In genomic region chr2:73828818-73829570, GRCh38 we compare ENCODE assay signal across 1 cellular context.
TF ChIP-seq lines count a peak whose summit lies in the region.

TSS of gene STAMBP (plus strand) at chr2:73828961. CDS start at chr2:73830857, 1,896 bp downstream.

TF ChIP-seq in HepG2, 621 proteins besides CTCF, POLR2A, EP300 and RAD21 (continued from another document and continues in another):
- no peak; the same call in 1 of the 2 replicates for TF ChIP-seq SOX5 (CRISPR knock-in tag; IDR thresholded peaks at IDR 0.05; ENCODE audit: borderline replicate concordance)
- TF ChIP-seq ZC3H4 (CRISPR knock-in tag; IDR thresholded peaks at IDR 0.05; ENCODE audit: borderline replicate concordance): peak; percentile 49; the same call in 1 of the 2 replicates
- TF ChIP-seq ZNF557 (CRISPR knock-in tag; IDR thresholded peaks at IDR 0.05): no peak
- peak; percentile 91 for TF ChIP-seq ZNF292 (CRISPR knock-in tag; IDR thresholded peaks at IDR 0.05; ENCODE audit: borderline replicate concordance, low read depth)
- no peak for TF ChIP-seq TBL1XR1 (IDR thresholded peaks at IDR 0.05; ENCODE audit: borderline replicate concordance, low read length, partially characterized antibody)
- peak; percentile 63; the same call in 1 of the 2 replicates for TF ChIP-seq SRY (CRISPR knock-in tag; IDR thresholded peaks at IDR 0.05)
- TF ChIP-seq ZNF274 (CRISPR knock-in tag; IDR thresholded peaks at IDR 0.05): peak; percentile 90
- no peak for TF ChIP-seq ZFYVE20 (CRISPR knock-in tag; IDR thresholded peaks at IDR 0.05; ENCODE audit: borderline replicate concordance, low read depth)
- TF ChIP-seq ZNF503 (CRISPR knock-in tag; IDR thresholded peaks at IDR 0.05): no peak
- TF ChIP-seq ELF4 (CRISPR knock-in tag; IDR thresholded peaks at IDR 0.05; ENCODE audit: borderline replicate concordance): peak; percentile 94
- TF ChIP-seq PBX2 (CRISPR knock-in tag; IDR thresholded peaks at IDR 0.05): no peak
- 0 out of 2 replicates have a peak, but pooled peaks have one; percentile 28 for TF ChIP-seq AKNA (CRISPR knock-in tag; IDR thresholded peaks at IDR 0.05; ENCODE audit: borderline replicate concordance)
- TF ChIP-seq NAIF1 (CRISPR knock-in tag; IDR thresholded peaks at IDR 0.05; ENCODE audit: borderline replicate concordance): 0 out of 2 replicates have a peak, but pooled peaks have one; percentile 59
- no peak for TF ChIP-seq MAFG (CRISPR knock-in tag; IDR thresholded peaks at IDR 0.05)
- no peak for TF ChIP-seq ZNF569 (CRISPR knock-in tag; IDR thresholded peaks at IDR 0.05; ENCODE audit: borderline replicate concordance)
- TF ChIP-seq ZSCAN30 (CRISPR knock-in tag; IDR thresholded peaks at IDR 0.05): no peak
- no peak for TF ChIP-seq TCF7 (IDR thresholded peaks at IDR 0.05; ENCODE audit: low read depth)
- TF ChIP-seq NFATC3 (CRISPR knock-in tag; IDR thresholded peaks at IDR 0.05): no peak
- peak; percentile 79 for TF ChIP-seq SP2 (CRISPR knock-in tag; IDR thresholded peaks at IDR 0.05)
- peak; percentile 67; the same call in 1 of the 2 replicates for TF ChIP-seq ZNF614 (CRISPR knock-in tag; IDR thresholded peaks at IDR 0.05; ENCODE audit: borderline replicate concordance)
- TF ChIP-seq FOXO4 (CRISPR knock-in tag; conservative IDR thresholded peaks at IDR 0.05): no peak
- TF ChIP-seq MED8 (CRISPR knock-in tag; IDR thresholded peaks at IDR 0.05; ENCODE audit: insufficient replicate concordance): no peak
- peak; percentile 91; the same call in 1 of the 2 replicates for TF ChIP-seq MTF2 (CRISPR knock-in tag; IDR thresholded peaks at IDR 0.05; ENCODE audit: borderline replicate concordance)
- TF ChIP-seq ADNP (CRISPR knock-in tag; IDR thresholded peaks at IDR 0.05): no peak
- TF ChIP-seq ZBTB20 (CRISPR knock-in tag; IDR thresholded peaks at IDR 0.05; ENCODE audit: borderline replicate concordance, low read depth): peak; percentile 85; the same call in 1 of the 2 replicates
- TF ChIP-seq MYC (CRISPR knock-in tag; IDR thresholded peaks at IDR 0.05; ENCODE audit: borderline replicate concordance): peak; percentile 89; the same call in 1 of the 2 replicates
- TF ChIP-seq ZGPAT (CRISPR knock-in tag; IDR thresholded peaks at IDR 0.05): peak; percentile 59; the same call in 1 of the 2 replicates
- TF ChIP-seq FOXP4 (CRISPR knock-in tag; IDR thresholded peaks at IDR 0.05): 0 out of 2 replicates have a peak, but pooled peaks have one; percentile 21
- TF ChIP-seq FOSL2 (CRISPR knock-in tag; IDR thresholded peaks at IDR 0.05): peak; percentile 57
- no peak for TF ChIP-seq JARID2 (CRISPR knock-in tag; IDR thresholded peaks at IDR 0.05; ENCODE audit: insufficient replicate concordance)
- no peak for TF ChIP-seq ZBTB4 (CRISPR knock-in tag; IDR thresholded peaks at IDR 0.05; ENCODE audit: borderline replicate concordance)
- TF ChIP-seq ZNF124 (CRISPR knock-in tag; IDR thresholded peaks at IDR 0.05): no peak
- TF ChIP-seq GFI1 (CRISPR knock-in tag; IDR thresholded peaks at IDR 0.05; ENCODE audit: borderline replicate concordance): peak; percentile 53; the same call in 1 of the 2 replicates
- TF ChIP-seq ZBTB33 (CRISPR knock-in tag; IDR thresholded peaks at IDR 0.05): no peak
- TF ChIP-seq NR1H2 (CRISPR knock-in tag; IDR thresholded peaks at IDR 0.05; ENCODE audit: borderline replicate concordance, low read depth): no peak
- peak; percentile 77 for TF ChIP-seq SALL1 (CRISPR knock-in tag; IDR thresholded peaks at IDR 0.05)
- TF ChIP-seq GTF2F1 (IDR thresholded peaks at IDR 0.05; ENCODE audit: low read length): no peak
- no peak for TF ChIP-seq RFX1 (IDR thresholded peaks at IDR 0.05)
- TF ChIP-seq HDAC1 (CRISPR knock-in tag; IDR thresholded peaks at IDR 0.05): peak; percentile 75
- no peak for TF ChIP-seq ZSCAN29 (CRISPR knock-in tag; conservative IDR thresholded peaks at IDR 0.05)
- no peak for TF ChIP-seq SRSF9 (IDR thresholded peaks at IDR 0.05; ENCODE audit: borderline replicate concordance, insufficient read depth, low read depth, low read length, poor library complexity, severe bottlenecking)
- peak; percentile 92; the same call in 1 of the 2 replicates for TF ChIP-seq NFKB2 (CRISPR knock-in tag; IDR thresholded peaks at IDR 0.05; ENCODE audit: borderline replicate concordance)
- no peak for TF ChIP-seq JUN (CRISPR knock-in tag; IDR thresholded peaks at IDR 0.05)
